In genomic region chr15:82045179-82045891, GRCh38 we compare ENCODE assay signal across 8 cellular contexts.
DNase-seq lines count a peak whose midpoint lies in the region; ATAC-seq, FAIRE-seq and TF ChIP-seq lines count a peak whose summit lies in the region.

No MANE protein-coding gene starts in this region.

- peak overlapping the region; percentile 53 for H3K27ac ChIP-seq in SU-DHL-6 (ENCODE audit: low read depth, low read length)

- H3K9me2 ChIP-seq in SU-DHL-6 (replicated peaks; ENCODE audit: insufficient read depth, low read length): no peaks in the 10 kb centered on the region

- no peaks in the 10 kb centered on the region for H3K9me3 ChIP-seq in SU-DHL-6 (ENCODE audit: insufficient read depth, low read length)

- peak overlapping the region; percentile 95 for H2AFZ ChIP-seq in SU-DHL-6 (ENCODE audit: low read depth, low read length, severe bottlenecking)

- no peaks in the 10 kb centered on the region for H4K20me1 ChIP-seq in SU-DHL-6 (ENCODE audit: low read depth, low read length)

- no peaks in the 10 kb centered on the region for H3K27me3 ChIP-seq in SU-DHL-6 (ENCODE audit: low read length)

- no peaks in the 10 kb centered on the region for H3K79me2 ChIP-seq in SU-DHL-6 (ENCODE audit: insufficient read depth, low read length)

- no peak for TF ChIP-seq CTCF in SU-DHL-6 (IDR thresholded peaks at IDR 0.05; ENCODE audit: insufficient read depth, low read length, poor library complexity, severe bottlenecking)

- H3F3A ChIP-seq in SU-DHL-6 (ENCODE audit: insufficient read depth): peaks cover 11% of the 10 kb centered on the region; the same call in 1 of the 2 replicates

- peak overlapping the region; percentile 89 for H3K9ac ChIP-seq in SU-DHL-6 (ENCODE audit: low read length)

- DNase-seq in activated gamma-delta T cell treated with Interleukin-2 at 50 U/mL for 16 hours (peak; percentile 5), activated gamma-delta T cell (lab: John Stamatoyannopoulos, UW) (no peak), cerebellar cortex (ENCODE audit: low spot score) (peak; percentile 50), kidney tubule cell (ENCODE audit: low spot score) (peak; percentile 58), RCC 7860 (ENCODE audit: low spot score) (no peak)
- DNase-seq in stimulated activated CD4-positive, alpha-beta T cell treated with anti-CD3 and anti-CD28 coated beads, Interleukin-15, amount 100 ng/mL, for 24 hours: peak; percentile 35

- ATAC-seq in HG03095 (IDR thresholded peaks at IDR 0.05; ENCODE audit: unreplicated experiment): peak; percentile 3

- peak overlapping the region; percentile 64 for H3K4me2 ChIP-seq in SU-DHL-6 (ENCODE audit: low read depth, low read length, poor library complexity, severe bottlenecking)

- no peaks in the 10 kb centered on the region; the same call in 1 of the 2 replicates for H3K36me3 ChIP-seq in SU-DHL-6 (ENCODE audit: low read length)

- H3K4me3 ChIP-seq in SU-DHL-6 (ENCODE audit: insufficient read depth, low read length, poor library complexity, severe bottlenecking): peak overlapping the region; percentile 98

- no peak for FAIRE-seq in RCC 7860 (lab: Jason Lieb, UNC)

Comparison
In these comparisons a context has a peak if more than half of its experiments do, and no peak if none do; other contexts are left out.
1. DNase-seq: peak in activated gamma-delta T cell treated with Interleukin-2 at 50 U/mL for 16 hours (single experiment), cerebellar cortex (single experiment), kidney tubule cell (single experiment) and stimulated activated CD4-positive, alpha-beta T cell treated with anti-CD3 and anti-CD28 coated beads, Interleukin-15, amount 100 ng/mL, for 24 hours (single experiment); none in activated gamma-delta T cell (single experiment) and RCC 7860 (single experiment).